24 cellular contexts compared by ENCODE assay signal in genomic region chr6:10873374-10873773, GRCh38. TPM values are rescaled to one million over a fixed set of nuclear protein-coding genes. Genes with fewer than 3 reads are reported as not detected.
DNase-seq lines count a peak whose midpoint lies in the region; ATAC-seq and TF ChIP-seq lines count a peak whose summit lies in the region.
"Had no signal": no experiment of that assay in that cellular context is flagged by ENCODE, and none has a peak within 500 bp of the region (broad histone marks: within the 10 kb centered on the region; RNA-seq: fewer than 3 reads in every experiment).

No MANE protein-coding gene starts in this region.

- CTCF ChIA-PET in MCF 10A (lab: Yijun Ruan, JAX): no interaction called here
- CTCF ChIA-PET in mammary epithelial cell (lab: Charles Lee; ENCODE audit: low non-redundant PET): no interaction called here

- no peak overlapping the region for H3K4me2 ChIP-seq in mammary epithelial cell (ENCODE audit: insufficient read depth, low read depth, low read length)
- no peak overlapping the region for H3K4me2 ChIP-seq in osteoblast (ENCODE audit: insufficient read depth, low read length)

- no peak overlapping the region for H3K27ac Mint-ChIP-seq in MCF 10A (ENCODE audit: low read depth, unreplicated experiment)

- intact Hi-C loops in MCF 10A (cut with micrococcal nuclease) (no loop called here), breast epithelium (cut with DNase I; ENCODE audit: low total_unique reads) (no loop called here), mammary epithelial cell (cut with micrococcal nuclease) (no loop called here), thyroid gland (cut with DNase I) (no loop called here), lower lobe of right lung (cut with DNase I) (no loop called here)

- H3K27me3 ChIP-seq in breast epithelium (no peaks in the 10 kb centered on the region), mammary epithelial cell (ENCODE audit: insufficient read depth, low read length) (no peaks in the 10 kb centered on the region), osteoblast (ENCODE audit: insufficient read depth, low read length) (no peaks in the 10 kb centered on the region), thyroid gland (no peaks in the 10 kb centered on the region), lower lobe of right lung (ENCODE audit: low read depth) (no peaks in the 10 kb centered on the region)
- H3K27me3 ChIP-seq: BE2C, MG63, Peyer's patch had no signal

- H3K79me2 ChIP-seq in mammary epithelial cell (ENCODE audit: insufficient read depth, low read length): no peaks in the 10 kb centered on the region
- H3K79me2 ChIP-seq in osteoblast (ENCODE audit: insufficient read depth, low read length): no peaks in the 10 kb centered on the region

- no peak overlapping the region for H3K4me3 Mint-ChIP-seq in MCF 10A (ENCODE audit: unreplicated experiment)

- H3K4me1 ChIP-seq in breast epithelium: no peaks in the 10 kb centered on the region
- peaks cover 4% of the 10 kb centered on the region for H3K4me1 ChIP-seq in mammary epithelial cell (ENCODE audit: insufficient read depth, low read length)
- no peaks in the 10 kb centered on the region for H3K4me1 ChIP-seq in osteoblast (ENCODE audit: insufficient read depth, low read length)
- H3K4me1 ChIP-seq in thyroid gland: no peaks in the 10 kb centered on the region
- no peaks in the 10 kb centered on the region for H3K4me1 ChIP-seq in lower lobe of right lung
- H3K4me1 ChIP-seq: BE2C, Peyer's patch, SJSA1 had no signal

- no peaks in the 10 kb centered on the region for H3K27me3 Mint-ChIP-seq in MCF 10A (ENCODE audit: insufficient read depth, unreplicated experiment)

- WGBS in mammary epithelial cell (ENCODE audit: low coverage, missing lambda C conversion rate): 0% methylated on average over 1 of the region's 1 CpG
- WGBS in thyroid gland, 2 donors: 55 to 79% methylated on average over 1 of the region's 1 CpG

- no TSS peak for BruUV-seq in MCF 10A (replicated peaks; lab: Mats Ljungman, UMichigan)
- no TSS peak for BruUV-seq in mammary epithelial cell (replicated peaks; lab: Mats Ljungman, UMichigan)

- H3K4me1 Mint-ChIP-seq in MCF 10A (ENCODE audit: insufficient read depth, unreplicated experiment): no peaks in the 10 kb centered on the region

- ATAC-seq in lower lobe of right lung: no peak

- no peaks in the 10 kb centered on the region for H4K20me1 ChIP-seq in mammary epithelial cell (ENCODE audit: insufficient read depth, low read length)
- H4K20me1 ChIP-seq in osteoblast (ENCODE audit: insufficient read depth, low read length): no peaks in the 10 kb centered on the region

- no peaks in the 10 kb centered on the region for H3K36me3 Mint-ChIP-seq in MCF 10A (ENCODE audit: insufficient read depth, unreplicated experiment)

- TF ChIP-seq POLR2A in breast epithelium (IDR thresholded peaks at IDR 0.05) (no peak), thyroid gland (IDR thresholded peaks at IDR 0.05) (no peak)

- no peaks in the 10 kb centered on the region for H3K9me3 Mint-ChIP-seq in MCF 10A (ENCODE audit: unreplicated experiment)

- H3K36me3 ChIP-seq in breast epithelium: no peaks in the 10 kb centered on the region
- no peaks in the 10 kb centered on the region for H3K36me3 ChIP-seq in mammary epithelial cell (ENCODE audit: insufficient read depth, low read length)
- H3K36me3 ChIP-seq in osteoblast (ENCODE audit: insufficient read depth, low read length): no peaks in the 10 kb centered on the region
- H3K36me3 ChIP-seq in thyroid gland: no peaks in the 10 kb centered on the region
- H3K36me3 ChIP-seq in lower lobe of right lung: no peaks in the 10 kb centered on the region
- H3K36me3 ChIP-seq: BE2C, MG63, Peyer's patch, SJSA1 had no signal

- in situ Hi-C loops in mammary epithelial cell (cut with MboI; ENCODE audit: low sequenced_read_pairs in 2 of 2): no loop called here

- TF ChIP-seq CTCF in MCF 10A (IDR thresholded peaks at IDR 0.05; ENCODE audit: unreplicated experiment) (no peak), breast epithelium (IDR thresholded peaks at IDR 0.05) (no peak), mammary epithelial cell (conservative IDR thresholded peaks at IDR 0.05 in 1 of 2, IDR thresholded peaks at IDR 0.05 in 1 of 2; ENCODE audit: extremely low read depth in 1 of 2, insufficient read depth in 1 of 2, low read depth in 1 of 2, low read length in 2 of 2) (no peak), osteoblast (IDR thresholded peaks at IDR 0.05; ENCODE audit: extremely low read depth, low read depth, low read length) (no peak), thyroid gland (IDR thresholded peaks at IDR 0.05) (no peak), lower lobe of right lung (IDR thresholded peaks at IDR 0.05) (no peak)

- no peak overlapping the region for H3K9ac ChIP-seq in mammary epithelial cell (ENCODE audit: insufficient read depth, low read length)
- H3K9ac ChIP-seq: GM23248 had no signal

- POLR2A ChIA-PET in MCF 10A (lab: Yijun Ruan, JAX): no interaction called here

- DNase-seq in MCF 10A (ENCODE audit: unreplicated experiment) (peak; percentile 1), breast epithelium (ENCODE audit: low spot score in 2 of 2) (no peak), mammary epithelial cell (peak; percentile 5), osteoblast (ENCODE audit: insufficient read length, low spot score, missing footprints) (peak; percentile 4), thyroid gland (no peak), lower lobe of right lung (no peak), LoVo (ENCODE audit: low spot score) (no peak)
- DNase-seq: 8988T, ACHN, BE2C, Calu3, DND-41, GM23248, H7, MG63, NCI-H1105 treated with DMSO at 0.1 percent for 48 hours, NCI-H146, NCI-H2029, NCI-H526 treated with DMSO at 0.1 percent for 48 hours, Peyer's patch had no signal

- H3K4me3 ChIP-seq in breast epithelium: no peak overlapping the region
- H3K4me3 ChIP-seq in mammary epithelial cell (replicated peaks in 1 of 3; ENCODE audit: insufficient read depth in 1 of 3, low read depth in 2 of 3, low read length in 3 of 3): no peak overlapping the region
- no peak overlapping the region for H3K4me3 ChIP-seq in osteoblast (ENCODE audit: insufficient read depth, low read length)
- no peak overlapping the region for H3K4me3 ChIP-seq in thyroid gland (replicated peaks in 1 of 3)
- no peak overlapping the region for H3K4me3 ChIP-seq in lower lobe of right lung
- H3K4me3 ChIP-seq: GM23248, MG63, Peyer's patch, SJSA1 had no signal

- H2AFZ ChIP-seq in mammary epithelial cell (ENCODE audit: low read depth, low read length) (no peak overlapping the region), osteoblast (ENCODE audit: low read length) (no peak overlapping the region)
- H2AFZ ChIP-seq: GM23248 had no signal

- H3K27ac ChIP-seq in breast epithelium: no peak overlapping the region
- H3K27ac ChIP-seq in mammary epithelial cell (ENCODE audit: insufficient read depth, low read depth, low read length): no peak overlapping the region
- no peak overlapping the region for H3K27ac ChIP-seq in osteoblast (ENCODE audit: low read depth, low read length)
- no peak overlapping the region for H3K27ac ChIP-seq in thyroid gland
- no peak overlapping the region for H3K27ac ChIP-seq in lower lobe of right lung
- H3K27ac ChIP-seq: GM23248, HL-60, Peyer's patch, SJSA1 had no signal

- H3K9me3 ChIP-seq in breast epithelium (no peaks in the 10 kb centered on the region), mammary epithelial cell (replicated peaks; ENCODE audit: insufficient read depth, low read length) (no peaks in the 10 kb centered on the region), osteoblast (ENCODE audit: low read depth, low read length) (no peaks in the 10 kb centered on the region), thyroid gland (no peaks in the 10 kb centered on the region), lower lobe of right lung (no peaks in the 10 kb centered on the region)
- H3K9me3 ChIP-seq: BE2C, MG63, Peyer's patch, SJSA1 had no signal

- dilution Hi-C loops in mammary epithelial cell (cut with HindIII; ENCODE audit: low sequenced_read_pairs): no loop called here

RNA-seq across cellular contexts. Expression of gene GCM2, which starts 8.5 kb away (rescaled TPM):
- total RNA-seq in MCF 10A (2022) (not detected in 2 replicates), breast epithelium (not detected), mammary epithelial cell (not detected), osteoblast (not detected in 2 replicates), thyroid gland (not detected), lower lobe of right lung (not detected)
- polyA plus RNA-seq in mammary epithelial cell: not detected
- not detected for polyA minus RNA-seq in mammary epithelial cell
- total RNA-seq: Calu3, GM23248, H7, HT-29, NCI-H460, Peyer's patch, SJSA1 had no signal
- polyA plus RNA-seq: GM23248 had no signal

RNA-seq across cellular contexts. Expression of gene SYCP2L, which starts 13.5 kb away (rescaled TPM):
- total RNA-seq in MCF 10A (2022) (not detected in 2 replicates), breast epithelium (1 to 10 TPM; 1.8 to 2.2 (median 2.0) TPM), mammary epithelial cell (under 1 TPM in 1 of 2 donors, not detected in 1; 0.17 TPM), osteoblast (0.36 TPM in 1 of 2 replicates, not detected in the other), thyroid gland (1 to 10 TPM in 3 of 4 donors, under 1 TPM in 1; 0.78 to 4.5 (median 1.8) TPM), lower lobe of right lung (1.0 TPM)
- 0.28 TPM for polyA plus RNA-seq in mammary epithelial cell
- polyA minus RNA-seq in mammary epithelial cell: not detected
- total RNA-seq: Calu3, GM23248 had no signal

RNA-seq across cellular contexts. Expression of gene MAK, which starts 35.0 kb away (rescaled TPM):
- total RNA-seq in MCF 10A (2022) (not detected in 2 replicates), breast epithelium (under 1 TPM; 0.16 to 0.98 (median 0.59) TPM), mammary epithelial cell (under 1 TPM; under 0.01 to 0.12 TPM), osteoblast (under 0.01 TPM in 1 of 2 replicates, not detected in the other), thyroid gland (under 1 TPM in 1 of 4 donors, not detected in 3; 0.21 TPM), lower lobe of right lung (1.3 TPM)
- 0.01 TPM for polyA plus RNA-seq in mammary epithelial cell
- not detected for polyA minus RNA-seq in mammary epithelial cell
- total RNA-seq: GM23248, HT-29, SJSA1 had no signal

Comparison
In these comparisons a context has a peak if more than half of its experiments do, and no peak if none do; other contexts are left out.
1. DNase-seq: peak in MCF 10A (single experiment), mammary epithelial cell (single experiment) and osteoblast (single experiment); none in breast epithelium (0 of 2), thyroid gland (0 of 2), lower lobe of right lung (single experiment) and LoVo (single experiment).